ENCODE assay signal across 8 cellular contexts in the genomic region with DNA sequence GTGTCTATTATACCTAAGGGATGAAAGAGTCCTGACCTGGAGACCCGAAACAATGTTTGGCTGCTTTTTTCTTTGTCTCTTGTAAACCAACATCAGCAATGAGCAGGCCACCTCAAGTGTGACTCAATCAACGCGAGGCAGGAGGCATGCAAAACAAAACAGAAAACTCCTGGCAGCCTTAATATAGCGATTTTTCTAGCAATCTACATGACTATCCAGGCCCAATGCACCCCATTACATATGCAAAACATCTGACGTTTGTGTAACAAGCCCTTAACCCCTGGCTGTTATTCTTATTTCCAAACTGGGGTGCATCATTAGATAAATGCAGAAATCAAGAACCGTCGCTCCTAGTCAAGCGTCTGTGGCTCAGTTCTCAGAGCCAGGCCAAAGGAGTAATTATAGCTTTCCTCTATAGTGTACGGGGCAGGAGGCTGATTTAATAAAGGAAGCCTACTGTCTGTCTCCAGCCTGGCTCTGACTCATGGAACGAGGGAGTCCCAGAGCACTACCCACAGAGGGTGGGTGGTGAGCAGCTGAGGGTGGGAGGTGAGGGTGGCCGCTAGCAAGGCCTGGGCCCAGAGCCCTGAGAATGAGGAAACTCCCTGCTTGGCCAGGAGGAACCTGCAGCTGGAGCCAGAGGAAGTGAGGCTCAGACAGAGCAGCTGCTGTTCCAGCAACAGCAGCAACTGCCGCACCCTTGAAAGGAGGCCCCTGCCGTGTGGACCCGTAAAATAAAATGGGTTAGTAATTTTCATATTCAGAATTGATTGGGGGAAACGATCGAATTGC. TPM values are rescaled to one million over a fixed set of nuclear protein-coding genes. Genes with fewer than 3 reads are reported as not detected.
DNase-seq lines count a peak whose midpoint lies in the region; ATAC-seq and TF ChIP-seq lines count a peak whose summit lies in the region.

No MANE protein-coding gene starts in this region.

- no peaks in the 10 kb centered on the region for H3K9me3 Mint-ChIP-seq in progenitor cell of endocrine pancreas (ENCODE audit: low read depth)

- H3K27me3 Mint-ChIP-seq in progenitor cell of endocrine pancreas = no peaks in the 10 kb centered on the region

- H3K9me2 ChIP-seq in DOHH2 (replicated peaks; ENCODE audit: control insufficient read depth, low read length) = no peaks in the 10 kb centered on the region

- DNase-seq in SK-N-DZ (ENCODE audit: low spot score) (peak; percentile 91), right atrium auricular region (ENCODE audit: low spot score) (peak; percentile 91), progenitor cell of endocrine pancreas (ENCODE audit: low spot score, unreplicated experiment) (no peak), NCI-H187 (lab: John Stamatoyannopoulos, UW) (no peak)

- WGBS in adipose tissue, 3 donors = 4 to 44% (median 8%) methylated on average over 16 of the region's 16 CpGs

- H3K36me3 Mint-ChIP-seq in progenitor cell of endocrine pancreas (ENCODE audit: insufficient read depth) = no peaks in the 10 kb centered on the region

- H3K27me3 ChIP-seq in DOHH2 (ENCODE audit: control insufficient read depth, low read length) (no peaks in the 10 kb centered on the region), HUES6 (ENCODE audit: control insufficient read depth, insufficient read depth, low read length) (no peaks in the 10 kb centered on the region), right atrium auricular region (no peaks in the 10 kb centered on the region)

- H3K27ac ChIP-seq in DOHH2 (ENCODE audit: low read depth, low read length) (peak overlapping the region; percentile 97), HUES6 (ENCODE audit: low read depth, low read length) (peak overlapping the region; percentile 82), adipose tissue (ENCODE audit: low read depth, low read length) (peak overlapping the region; percentile 90), right atrium auricular region (peak overlapping the region; percentile 93)

- H3K4me3 ChIP-seq in DOHH2 (ENCODE audit: low read length) = peak overlapping the region; percentile 78
- peak overlapping the region; percentile 52 for H3K4me3 ChIP-seq in HUES6 (ENCODE audit: low read depth, low read length)
- peak overlapping the region; percentile 29 to 47 for H3K4me3 ChIP-seq in right atrium auricular region

- peaks cover 66% of the 10 kb centered on the region for H3K4me1 ChIP-seq in DOHH2 (ENCODE audit: control insufficient read depth, low read length)
- peaks cover 30% of the 10 kb centered on the region for H3K4me1 ChIP-seq in HUES6 (ENCODE audit: control insufficient read depth, insufficient read depth, low read length)
- peaks cover 0 to 55% of the 10 kb centered on the region in 2 donors for H3K4me1 ChIP-seq in right atrium auricular region

- TF ChIP-seq CTCF in DOHH2 (IDR thresholded peaks at IDR 0.05; ENCODE audit: low read depth, low read length, poor library complexity, severe bottlenecking) (peak; percentile 13), right atrium auricular region (IDR thresholded peaks at IDR 0.05) (no peak), progenitor cell of endocrine pancreas (IDR thresholded peaks at IDR 0.05; ENCODE audit: unreplicated experiment) (no peak)

- no peaks in the 10 kb centered on the region for H4K20me1 ChIP-seq in DOHH2 (ENCODE audit: control insufficient read depth, insufficient read depth, low read depth, low read length)

- peak overlapping the region; percentile 67 for H3K4me3 Mint-ChIP-seq in progenitor cell of endocrine pancreas (ENCODE audit: low read depth)

- H3K36me3 ChIP-seq in DOHH2 (ENCODE audit: control insufficient read depth, low read length) (peaks cover 4% of the 10 kb centered on the region; the same call in 1 of the 2 replicates), HUES6 (ENCODE audit: control insufficient read depth, insufficient read depth, low read length) (no peaks in the 10 kb centered on the region), right atrium auricular region (no peaks in the 10 kb centered on the region)

- peak overlapping the region; percentile 76 for H3K9ac ChIP-seq in HUES6 (ENCODE audit: low read length)

- ATAC-seq in GM21526 (IDR thresholded peaks at IDR 0.05; ENCODE audit: low FRiP score, unreplicated experiment) = peak; percentile 57

- peaks cover 67% of the 10 kb centered on the region for H3K79me2 ChIP-seq in DOHH2 (ENCODE audit: control insufficient read depth, low read length)

- H3K4me2 ChIP-seq in DOHH2 (ENCODE audit: low read length) = peak overlapping the region; percentile 92

- H3K9me3 ChIP-seq in DOHH2 (ENCODE audit: control insufficient read depth, insufficient read depth, low read length) (no peaks in the 10 kb centered on the region), HUES6 (ENCODE audit: control insufficient read depth, insufficient read depth, low read depth, low read length) (no peaks in the 10 kb centered on the region), right atrium auricular region (no peaks in the 10 kb centered on the region)

- H3K27ac Mint-ChIP-seq in progenitor cell of endocrine pancreas = peak overlapping the region; percentile 97

- H3K4me1 Mint-ChIP-seq in progenitor cell of endocrine pancreas (ENCODE audit: low read depth) = peaks cover 13% of the 10 kb centered on the region

- peaks cover 20% of the 10 kb centered on the region for H3F3A ChIP-seq in DOHH2 (ENCODE audit: control insufficient read depth, insufficient read depth)

RNA-seq across cellular contexts. Expression of gene CHD9, which starts 43.9 kb away (rescaled TPM):
- 13.6 and 17.1 TPM in 2 replicates for polyA plus RNA-seq in SK-N-DZ (2014; cell fraction: cytosol; rRNA removed)
- polyA plus RNA-seq in SK-N-DZ (2014; cell fraction: nucleus; rRNA removed) = 23.4 and 32.7 TPM in 2 replicates
- 10 to 100 TPM; 11.7 to 20.1 (median 15.4) TPM for polyA plus RNA-seq in adipose tissue
- total RNA-seq in right atrium auricular region (10 to 100 TPM; 49.8 to 54.1 TPM), progenitor cell of endocrine pancreas (67.7 TPM in 2 replicates)

RNA-seq across cellular contexts. Expression of gene CHD9NB, which starts 46.0 kb away (rescaled TPM):
- not detected in 2 replicates for polyA plus RNA-seq in SK-N-DZ (2014; cell fraction: cytosol; rRNA removed)
- polyA plus RNA-seq in SK-N-DZ (2014; cell fraction: nucleus; rRNA removed) = not detected in 2 replicates
- 1 to 10 TPM in 2 of 3 donors, under 1 TPM in 1; 0.45 to 4.3 (median 1.2) TPM for polyA plus RNA-seq in adipose tissue
- under 1 TPM; 0.33 to 0.67 TPM for total RNA-seq in right atrium auricular region
- total RNA-seq in progenitor cell of endocrine pancreas = 1.1 and 1.3 TPM in 2 replicates

Comparison
In these comparisons a context has a peak if more than half of its experiments do, and no peak if none do; other contexts are left out.
1. DNase-seq: peak in SK-N-DZ (single experiment) and right atrium auricular region (single experiment); none in progenitor cell of endocrine pancreas (single experiment) and NCI-H187 (0 of 2).
2. Peak in every context shown above with its lines, with median percentiles within 50 percentile points of each other: H3K27ac ChIP-seq and H3K4me3 ChIP-seq.